14 cellular contexts compared by ENCODE assay signal in the genomic region with DNA sequence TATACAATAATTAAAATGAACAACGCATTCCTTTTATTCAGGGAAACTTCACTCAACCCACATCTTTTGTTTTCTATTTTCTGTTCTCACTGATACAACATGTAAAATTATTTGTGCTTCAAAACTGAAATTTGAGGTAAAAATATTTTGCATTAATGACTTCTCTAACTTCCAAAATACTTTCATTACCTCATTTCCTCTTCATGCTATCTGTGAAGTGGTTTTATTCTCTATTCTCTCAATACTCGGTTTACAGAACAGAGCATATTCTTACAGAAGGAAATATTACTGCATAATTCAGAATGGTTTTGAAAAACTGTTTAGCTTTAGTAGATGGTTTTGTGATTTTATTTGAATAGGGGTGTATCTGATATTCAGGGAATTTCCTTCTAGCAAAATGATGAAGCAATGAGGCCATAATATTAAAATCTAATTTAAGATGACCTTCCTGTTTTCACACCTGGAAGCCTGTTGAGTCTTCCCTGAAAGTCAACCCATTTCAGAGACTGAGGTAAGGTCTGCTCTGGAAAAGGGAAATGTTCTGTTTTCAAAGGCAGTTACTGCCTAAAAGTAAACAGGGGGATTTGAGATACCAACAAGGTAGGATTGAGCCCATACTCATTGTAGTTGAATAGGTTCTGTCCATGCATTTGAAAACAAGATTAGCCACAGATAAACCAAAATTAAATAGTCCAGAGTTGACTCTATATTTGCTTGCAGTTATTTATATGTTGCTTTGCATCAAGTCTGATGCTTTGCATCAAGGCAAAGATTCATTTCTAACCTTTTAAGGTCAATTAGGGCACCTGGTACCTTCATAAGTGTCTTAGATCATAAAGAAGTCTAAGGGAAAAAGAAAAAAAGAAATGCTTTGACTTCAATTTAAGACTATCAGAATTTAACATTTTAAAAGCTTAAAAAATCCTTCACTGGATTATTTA. TPM values are rescaled to one million over a fixed set of nuclear protein-coding genes. Genes with fewer than 3 reads are reported as not detected.
DNase-seq lines count a peak whose midpoint lies in the region; ATAC-seq and TF ChIP-seq lines count a peak whose summit lies in the region.
"Had no signal": no experiment of that assay in that cellular context is flagged by ENCODE, and none has a peak within 500 bp of the region (broad histone marks: within the 10 kb centered on the region; RNA-seq: fewer than 3 reads in every experiment).

No MANE protein-coding gene starts in this region.

- H3K9me2 ChIP-seq in SU-DHL-6 (replicated peaks; ENCODE audit: insufficient read depth, low read length) = no peaks in the 10 kb centered on the region

- H3K79me2 ChIP-seq in DND-41 (ENCODE audit: insufficient read depth, low read length) (no peaks in the 10 kb centered on the region), SU-DHL-6 (ENCODE audit: insufficient read depth, low read length) (peaks cover 12% of the 10 kb centered on the region; the same call in 1 of the 2 replicates)

- peaks cover 32% of the 10 kb centered on the region for H3K4me1 ChIP-seq in DND-41 (ENCODE audit: insufficient read depth, low read length)
- H3K4me1 ChIP-seq: SJSA1 had no signal

- H3K4me2 ChIP-seq in DND-41 (ENCODE audit: insufficient read depth, low read length) (peak overlapping the region; percentile 5; the same call in 1 of the 2 replicates), SU-DHL-6 (ENCODE audit: low read depth, low read length, poor library complexity, severe bottlenecking) (peak overlapping the region; percentile 79)

- H4K20me1 ChIP-seq in DND-41 (ENCODE audit: insufficient read depth, low read length) (no peaks in the 10 kb centered on the region), SU-DHL-6 (ENCODE audit: low read depth, low read length) (no peaks in the 10 kb centered on the region)

- H3K4me3 ChIP-seq in DND-41 (ENCODE audit: low read depth in 1 of 2, low read length in 2 of 2) = no peak overlapping the region
- H3K4me3 ChIP-seq in SU-DHL-6 (ENCODE audit: insufficient read depth, low read length, poor library complexity, severe bottlenecking) = peak overlapping the region; percentile 24
- H3K4me3 ChIP-seq: SJSA1, upper lobe of left lung had no signal

- DNase-seq in DND-41 (no peak), HT-29 (ENCODE audit: low spot score) (no peak), NCI-H82 treated with DMSO at 0.1 percent for 48 hours (lab: John Stamatoyannopoulos, UW; ENCODE audit: unreplicated experiment) (no peak), NCI-H1417 treated with DMSO at 0.1 percent for 48 hours (lab: John Stamatoyannopoulos, UW) (no peak), SKM-1 treated with dmso at 0.1 percent for 144 hours (lab: John Stamatoyannopoulos, UW; ENCODE audit: unreplicated experiment) (no peak)
- DNase-seq: effector memory CD4-positive, alpha-beta T cell; NCI-H1436; stimulated activated CD4-positive, alpha-beta T cell treated with anti-CD3 and anti-CD28 coated beads, Interleukin-1b, Interleukin-23, amount 100 ng/mL, for 48 hours; upper lobe of left lung had no signal

- TF ChIP-seq CTCF in DND-41 (IDR thresholded peaks at IDR 0.05; ENCODE audit: borderline replicate concordance, extremely low read depth, low read length, poor library complexity, severe bottlenecking) (no peak), SU-DHL-6 (IDR thresholded peaks at IDR 0.05; ENCODE audit: insufficient read depth, low read length, poor library complexity, severe bottlenecking) (no peak)

- H3K9me3 ChIP-seq in DND-41 (ENCODE audit: insufficient read depth, low read length, severe bottlenecking) = no peaks in the 10 kb centered on the region
- no peaks in the 10 kb centered on the region for H3K9me3 ChIP-seq in SU-DHL-6 (ENCODE audit: insufficient read depth, low read length)
- H3K9me3 ChIP-seq: neutrophil, SJSA1, upper lobe of left lung had no signal

- peaks cover 72% of the 10 kb centered on the region for H3F3A ChIP-seq in SU-DHL-6 (ENCODE audit: insufficient read depth)

- H3K36me3 ChIP-seq in DND-41 (ENCODE audit: insufficient read depth, low read length) (no peaks in the 10 kb centered on the region), SU-DHL-6 (ENCODE audit: low read length) (no peaks in the 10 kb centered on the region)
- H3K36me3 ChIP-seq: neutrophil, SJSA1, upper lobe of left lung had no signal

- H3K27me3 ChIP-seq in DND-41 (ENCODE audit: insufficient read depth, low read length, poor library complexity) (no peaks in the 10 kb centered on the region), SU-DHL-6 (ENCODE audit: low read length) (no peaks in the 10 kb centered on the region)
- H3K27me3 ChIP-seq: neutrophil, SJSA1, upper lobe of left lung had no signal

- ATAC-seq in DND-41 (ENCODE audit: insufficient read depth, low read depth) = 0 out of 3 replicates have a peak, but pooled peaks have one; percentile 25
- peak; percentile 67 for ATAC-seq in GM19035 (IDR thresholded peaks at IDR 0.05; ENCODE audit: unreplicated experiment)
- peak; percentile 78 for ATAC-seq in HG02852 (IDR thresholded peaks at IDR 0.05; ENCODE audit: unreplicated experiment)

- H3K9ac ChIP-seq in DND-41 (ENCODE audit: low read depth, low read length) (no peak overlapping the region), SU-DHL-6 (ENCODE audit: low read length) (peak overlapping the region; percentile 40)

- H2AFZ ChIP-seq in DND-41 (ENCODE audit: low read depth, low read length) (peak overlapping the region; percentile 15), SU-DHL-6 (ENCODE audit: low read depth, low read length, severe bottlenecking) (no peak overlapping the region)

- H3K27ac ChIP-seq in DND-41 (ENCODE audit: low read length) = peak overlapping the region; percentile 98
- peak overlapping the region; percentile 96 for H3K27ac ChIP-seq in SU-DHL-6 (ENCODE audit: low read depth, low read length)
- H3K27ac ChIP-seq: neutrophil, SJSA1, upper lobe of left lung had no signal

RNA-seq across cellular contexts. Expression of gene PEX13, which starts 50.8 kb away (rescaled TPM):
- total RNA-seq in HT-29 (2014; rRNA removed; shearing (Covaris generic)) = 19.8 and 22.5 TPM in 2 replicates

RNA-seq across cellular contexts. Expression of gene PUS10, which starts 51.3 kb away (rescaled TPM):
- 1.3 and 2.2 TPM in 2 replicates for total RNA-seq in HT-29 (2014; rRNA removed; shearing (Covaris generic))

Comparison
In these comparisons a context has a peak if more than half of its experiments do, and no peak if none do; other contexts are left out.
1. ATAC-seq: peak in every context shown above with its lines; median percentile 78 in HG02852; 67 in GM19035; 25 in DND-41.